In the genomic region with DNA sequence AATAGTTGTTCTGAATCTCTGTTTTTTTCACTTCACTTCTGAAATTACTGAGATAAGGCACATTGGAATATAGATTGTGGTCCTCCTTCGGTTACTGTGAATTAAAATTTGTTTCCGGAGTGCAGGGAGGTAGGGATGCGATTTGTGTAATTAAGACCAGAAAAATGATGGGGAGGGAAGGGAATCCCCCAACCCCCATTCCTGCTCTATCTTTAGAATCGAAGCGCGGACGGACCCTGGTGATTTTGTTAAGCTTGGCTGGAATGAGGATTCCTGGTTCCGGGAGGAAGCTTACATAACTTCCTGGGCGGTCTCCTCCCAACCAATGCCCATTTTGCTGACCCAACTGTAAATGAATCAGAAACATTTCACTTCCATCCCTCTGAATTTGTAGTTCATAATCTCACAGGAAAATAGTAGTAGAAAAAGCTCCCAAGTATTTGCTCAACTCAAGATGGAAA, we compare ENCODE assay signal across 2 cellular contexts.
TF ChIP-seq lines count a peak whose summit lies in the region.

No MANE protein-coding gene starts in this region.

TF ChIP-seq in A549, 52 proteins besides CTCF, POLR2A, EP300 and RAD21:
- TF ChIP-seq, protein P1, sequence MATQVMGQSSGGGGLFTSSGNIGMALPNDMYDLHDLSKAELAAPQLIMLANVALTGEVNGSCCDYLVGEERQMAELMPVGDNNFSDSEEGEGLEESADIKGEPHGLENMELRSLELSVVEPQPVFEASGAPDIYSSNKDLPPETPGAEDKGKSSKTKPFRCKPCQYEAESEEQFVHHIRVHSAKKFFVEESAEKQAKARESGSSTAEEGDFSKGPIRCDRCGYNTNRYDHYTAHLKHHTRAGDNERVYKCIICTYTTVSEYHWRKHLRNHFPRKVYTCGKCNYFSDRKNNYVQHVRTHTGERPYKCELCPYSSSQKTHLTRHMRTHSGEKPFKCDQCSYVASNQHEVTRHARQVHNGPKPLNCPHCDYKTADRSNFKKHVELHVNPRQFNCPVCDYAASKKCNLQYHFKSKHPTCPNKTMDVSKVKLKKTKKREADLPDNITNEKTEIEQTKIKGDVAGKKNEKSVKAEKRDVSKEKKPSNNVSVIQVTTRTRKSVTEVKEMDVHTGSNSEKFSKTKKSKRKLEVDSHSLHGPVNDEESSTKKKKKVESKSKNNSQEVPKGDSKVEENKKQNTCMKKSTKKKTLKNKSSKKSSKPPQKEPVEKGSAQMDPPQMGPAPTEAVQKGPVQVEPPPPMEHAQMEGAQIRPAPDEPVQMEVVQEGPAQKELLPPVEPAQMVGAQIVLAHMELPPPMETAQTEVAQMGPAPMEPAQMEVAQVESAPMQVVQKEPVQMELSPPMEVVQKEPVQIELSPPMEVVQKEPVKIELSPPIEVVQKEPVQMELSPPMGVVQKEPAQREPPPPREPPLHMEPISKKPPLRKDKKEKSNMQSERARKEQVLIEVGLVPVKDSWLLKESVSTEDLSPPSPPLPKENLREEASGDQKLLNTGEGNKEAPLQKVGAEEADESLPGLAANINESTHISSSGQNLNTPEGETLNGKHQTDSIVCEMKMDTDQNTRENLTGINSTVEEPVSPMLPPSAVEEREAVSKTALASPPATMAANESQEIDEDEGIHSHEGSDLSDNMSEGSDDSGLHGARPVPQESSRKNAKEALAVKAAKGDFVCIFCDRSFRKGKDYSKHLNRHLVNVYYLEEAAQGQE (IDR thresholded peaks at IDR 0.05) = no peak

TF ChIP-seq in IMR-90, 13 proteins besides CTCF, POLR2A, EP300 and RAD21:
- TF ChIP-seq SMC3 (IDR thresholded peaks at IDR 0.05; ENCODE audit: low read depth, low read length) (no peak), BHLHE40 (IDR thresholded peaks at IDR 0.05; ENCODE audit: low read depth, low read length) (no peak), RCOR1 (IDR thresholded peaks at IDR 0.05; ENCODE audit: insufficient replicate concordance, low read length) (no peak)
